Comparison of ENCODE assay signal across 23 cellular contexts in the genomic region with DNA sequence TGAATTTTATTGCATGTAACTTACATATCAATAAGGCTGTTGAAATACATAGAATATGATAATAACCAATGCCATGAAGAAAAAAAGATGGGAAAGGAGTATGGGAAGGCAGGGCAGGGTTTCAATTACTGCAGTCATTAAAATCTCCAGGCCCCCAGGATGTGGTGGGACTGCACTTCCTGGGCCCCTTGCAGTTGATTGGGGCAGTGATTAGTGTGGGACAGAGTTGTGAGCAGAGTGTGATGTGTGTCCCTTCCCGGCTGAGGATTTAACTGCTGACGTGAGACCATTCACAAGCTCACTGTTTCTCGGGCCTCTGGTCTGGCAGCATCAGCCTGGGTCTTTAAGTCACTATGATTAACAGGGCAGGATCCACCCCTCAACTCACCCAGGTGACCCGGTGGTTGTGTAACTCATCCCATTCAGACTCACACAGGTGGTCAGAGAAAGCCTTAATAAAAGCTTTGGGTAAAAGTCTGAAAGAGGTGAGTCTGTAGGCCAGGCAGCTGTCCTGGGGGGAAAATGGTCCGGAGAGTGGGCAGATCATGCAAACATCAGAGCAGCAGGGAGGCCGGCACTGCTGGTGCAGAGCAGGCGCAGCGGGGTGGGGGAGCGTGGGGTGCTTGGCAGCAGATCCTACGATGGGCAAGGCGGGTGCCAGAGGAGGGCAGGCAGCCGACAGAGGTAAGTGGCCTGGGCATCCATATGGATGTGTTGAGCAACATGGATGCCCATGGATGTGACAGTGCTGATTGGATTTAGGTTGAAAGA. TPM values are rescaled to one million over a fixed set of nuclear protein-coding genes. Genes with fewer than 3 reads are reported as not detected.
"Had no signal": no experiment of that assay in that cellular context is flagged by ENCODE, and none has a peak within 500 bp of the region (broad histone marks: within the 10 kb centered on the region; RNA-seq: fewer than 3 reads in every experiment).

No MANE protein-coding gene starts in this region.

- H3K27me3 ChIP-seq: heart left ventricle, tibial nerve, uterus had no signal

- H3K4me3 ChIP-seq: coronary artery, heart left ventricle, mucosa of descending colon, tibial nerve, uterus had no signal

- DNase-seq: activated CD4-positive, alpha-beta T cell treated with anti-CD3 and anti-CD28 coated beads for 1 hour; activated CD4-positive, alpha-beta T cell treated with anti-CD3 and anti-CD28 coated beads, Interleukin-2, amount 50 U/mL, for 4 hours; activated effector memory CD4-positive, alpha-beta T cell treated with Interleukin-2 at 50 U/mL for 16 hours; activated naive CD4-positive, alpha-beta T cell treated with anti-CD3 and anti-CD28 coated beads for 36 hours; activated naive CD8-positive, alpha-beta T cell treated with anti-CD3 and anti-CD28 coated beads, Interleukin-2, amount 10 ng/mL, durations not matched to agents 7 days and 5 days; activated T-cell treated with anti-CD3 and anti-CD28 coated beads, Interleukin-2, amount 50 U/mL, for 48 hours; amniotic stem cell; heart left ventricle; left colon; mesendoderm; mucosa of descending colon; retina; stimulated activated CD4-positive, alpha-beta T cell treated with anti-CD3 and anti-CD28 coated beads, Interleukin-2, amount 100 ng/mL, for 48 hours; stimulated activated CD8-positive, alpha-beta memory T cell treated with anti-CD3 and anti-CD28 coated beads, Interleukin-4, amount 100 ng/mL, for 48 hours; stimulated activated naive CD4-positive, alpha-beta T cell; T-helper 9 cell; uterus had no signal

- ATAC-seq: left colon, mucosa of descending colon had no signal

- H3K36me3 Mint-ChIP-seq: activated naive CD8-positive, alpha-beta T cell treated with anti-CD3 and anti-CD28 coated beads, Interleukin-2, amount 10 ng/mL, durations not matched to agents 7 days and 5 days had no signal

- H3K36me3 ChIP-seq: heart left ventricle, tibial nerve, uterus had no signal

- H3K4me1 Mint-ChIP-seq: neural crest cell had no signal

- H3K9me3 Mint-ChIP-seq: activated naive CD4-positive, alpha-beta T cell treated with anti-CD3 and anti-CD28 coated beads for 36 hours; neural crest cell had no signal

- H3K27ac ChIP-seq: coronary artery, epithelial cell of prostate, heart left ventricle, tibial nerve, uterus had no signal

- H3K4me3 Mint-ChIP-seq: activated naive CD4-positive, alpha-beta T cell treated with anti-CD3 and anti-CD28 coated beads for 36 hours; activated naive CD8-positive, alpha-beta T cell treated with anti-CD3 and anti-CD28 coated beads, Interleukin-2, amount 10 ng/mL, durations not matched to agents 7 days and 5 days; neural crest cell had no signal

- H3K9me3 ChIP-seq: heart left ventricle, mucosa of descending colon, tibial nerve, uterus had no signal

- H3K27ac Mint-ChIP-seq: activated naive CD4-positive, alpha-beta T cell treated with anti-CD3 and anti-CD28 coated beads for 36 hours; activated naive CD8-positive, alpha-beta T cell treated with anti-CD3 and anti-CD28 coated beads, Interleukin-2, amount 10 ng/mL, durations not matched to agents 7 days and 5 days had no signal

- H3K4me1 ChIP-seq: tibial nerve, uterus had no signal

RNA-seq across cellular contexts. Expression of gene WDFY4, which starts 36.3 kb away (rescaled TPM):
- total RNA-seq: fibroblast of villous mesenchyme, neural crest cell had no signal

RNA-seq across cellular contexts. Expression of gene ARHGAP22, which starts 43.5 kb away (rescaled TPM):
- total RNA-seq: activated naive CD4-positive, alpha-beta T cell treated with anti-CD3 and anti-CD28 coated beads for 36 hours; T-helper 1 cell treated with Interleukin-12 subunit alpha and Interleukin-12 subunit beta and Interleukin-4 antibody, amounts not matched to agents 30 ng/mL and 1 ng/mL, for 36 hours had no signal
